In genomic region chr3:158808697-158809096, GRCh38 we compare ENCODE assay signal across 14 cellular contexts. TPM values are rescaled to one million over a fixed set of nuclear protein-coding genes. Genes with fewer than 3 reads are reported as not detected.
A peak's percentile ranks its signal among the peaks of the same experiment; 100 is the strongest.
DNase-seq lines count a peak whose midpoint lies in the region; ATAC-seq and TF ChIP-seq lines count a peak whose summit lies in the region.
"Had no signal": no experiment of that assay in that cellular context is flagged by ENCODE, and none has a peak within 500 bp of the region (broad histone marks: within the 10 kb centered on the region; RNA-seq: fewer than 3 reads in every experiment).

No MANE protein-coding gene starts in this region.

- H3K4me1 ChIP-seq in left ventricle myocardium inferior = peaks cover 23% of the 10 kb centered on the region
- no peaks in the 10 kb centered on the region for H3K4me1 ChIP-seq in RWPE2 (ENCODE audit: insufficient read depth, poor library complexity, severe bottlenecking)
- no peaks in the 10 kb centered on the region for H3K4me1 ChIP-seq in neural progenitor cell

- H4K20me1 ChIP-seq in neural progenitor cell (ENCODE audit: low read depth) = no peaks in the 10 kb centered on the region

- H3K27ac Mint-ChIP-seq in neural progenitor cell (no peak overlapping the region), T-cell (no peak overlapping the region)

- H3K9me3 ChIP-seq in left ventricle myocardium inferior (replicated peaks) = no peaks in the 10 kb centered on the region
- H3K9me3 ChIP-seq in RWPE2 (ENCODE audit: severe bottlenecking) = no peaks in the 10 kb centered on the region
- H3K9me3 ChIP-seq in neural progenitor cell (ENCODE audit: low read depth) = no peaks in the 10 kb centered on the region

- CTCF ChIA-PET in T-cell (lab: Charles Lee) = no interaction called here

- TF ChIP-seq CTCF in left ventricle myocardium inferior (IDR thresholded peaks at IDR 0.05; ENCODE audit: borderline replicate concordance) = no peak
- TF ChIP-seq CTCF in RWPE2 (IDR thresholded peaks at IDR 0.05; ENCODE audit: poor library complexity, severe bottlenecking) = no peak
- TF ChIP-seq CTCF in fibroblast of pulmonary artery (IDR thresholded peaks at IDR 0.05; ENCODE audit: low read length, missing control alignments) = no peak
- TF ChIP-seq CTCF in neural progenitor cell (IDR thresholded peaks at IDR 0.05) = no peak

- POLR2A ChIA-PET in T-cell (lab: Charles Lee) = no interaction called here

- H3K36me3 ChIP-seq in left ventricle myocardium inferior (peaks cover 86% of the 10 kb centered on the region), RWPE2 (ENCODE audit: low read depth) (peaks cover 34% of the 10 kb centered on the region), neural progenitor cell (no peaks in the 10 kb centered on the region)

- H3K9ac ChIP-seq in neural progenitor cell = no peak overlapping the region

- no peak for ATAC-seq in Right ventricle myocardium superior (ENCODE audit: poor library complexity)
- ATAC-seq in RWPE2 (ENCODE audit: low read depth) = peak; percentile 73; the same call in 2 of the 3 replicates
- no peak for ATAC-seq in HG03025 (IDR thresholded peaks at IDR 0.05; ENCODE audit: low FRiP score, unreplicated experiment)
- ATAC-seq in T-cell (replicated peaks in 1 of 4) = no peak

- no peak overlapping the region for H2AFZ ChIP-seq in neural progenitor cell (replicated peaks)

- H3K36me3 Mint-ChIP-seq in neural progenitor cell (no peaks in the 10 kb centered on the region), T-cell (peaks cover 62% of the 10 kb centered on the region)

- H3K4me1 Mint-ChIP-seq in neural progenitor cell = no peaks in the 10 kb centered on the region
- peaks cover 24 to 40% (median 25%) of the 10 kb centered on the region in 3 donors for H3K4me1 Mint-ChIP-seq in T-cell

- no peak overlapping the region for H3K4me3 Mint-ChIP-seq in neural progenitor cell
- no peak overlapping the region for H3K4me3 Mint-ChIP-seq in T-cell

- H3K4me3 ChIP-seq in left ventricle myocardium inferior (no peak overlapping the region), RWPE2 (ENCODE audit: severe bottlenecking) (no peak overlapping the region), fibroblast of pulmonary artery (replicated peaks; ENCODE audit: low read depth, low read length) (no peak overlapping the region), neural progenitor cell (no peak overlapping the region)
- H3K4me3 ChIP-seq: lung had no signal

- H3K27me3 ChIP-seq in left ventricle myocardium inferior (ENCODE audit: low read depth) (no peaks in the 10 kb centered on the region), RWPE2 (ENCODE audit: insufficient read depth, poor library complexity, severe bottlenecking) (no peaks in the 10 kb centered on the region), neural progenitor cell (no peaks in the 10 kb centered on the region)

- peak overlapping the region; percentile 37 for H3K27ac ChIP-seq in left ventricle myocardium inferior (replicated peaks)
- no peak overlapping the region for H3K27ac ChIP-seq in RWPE2 (ENCODE audit: poor library complexity, severe bottlenecking)
- H3K27ac ChIP-seq in neural progenitor cell = no peak overlapping the region

- H3K9me3 Mint-ChIP-seq in neural progenitor cell (no peaks in the 10 kb centered on the region), T-cell (no peaks in the 10 kb centered on the region)

- no peaks in the 10 kb centered on the region for H3F3A ChIP-seq in neural progenitor cell (ENCODE audit: low read depth)

- intact Hi-C loops in left ventricle myocardium inferior (cut with micrococcal nuclease) = no loop called here
- intact Hi-C loops in Right ventricle myocardium superior (cut with DNase I) = no loop called here

- DNase-seq in left ventricle myocardium inferior = no peak
- DNase-seq in Right ventricle myocardium superior = no peak
- no peak for DNase-seq in RWPE2 (ENCODE audit: low spot score)
- DNase-seq in fibroblast of pulmonary artery (ENCODE audit: low read depth) = peak; percentile 23
- no peak for DNase-seq in NCI-H146 treated with DMSO at 0.1 percent for 48 hours (lab: John Stamatoyannopoulos, UW; ENCODE audit: unreplicated experiment)
- no peak for DNase-seq in neural progenitor cell (ENCODE audit: low spot score)
- no peak for DNase-seq in T-cell
- DNase-seq: C1 segment of cervical spinal cord; NCI-H2227 treated with DMSO at 0.1 percent for 48 hours; small intestine; stimulated activated naive CD4-positive, alpha-beta T cell; T-helper 9 cell had no signal

- H3K27me3 Mint-ChIP-seq in neural progenitor cell (ENCODE audit: insufficient read depth, low read depth) (no peaks in the 10 kb centered on the region), T-cell (no peaks in the 10 kb centered on the region)

- no peak overlapping the region for H3K4me2 ChIP-seq in neural progenitor cell

- no peaks in the 10 kb centered on the region for H3K79me2 ChIP-seq in neural progenitor cell (ENCODE audit: low read depth)

RNA-seq across cellular contexts. Expression of gene MFSD1, which starts 6.8 kb away (rescaled TPM):
- 26.2 TPM for total RNA-seq in left ventricle myocardium inferior
- total RNA-seq in Right ventricle myocardium superior = 27.3 TPM
- 13.4 and 16.0 TPM in 2 replicates for total RNA-seq in neural progenitor cell (ENCODE audit: low replicate concordance)
- 10 to 100 TPM; 17.7 to 28.3 (median 25.5) TPM for total RNA-seq in T-cell
